1 cellular context compared by ENCODE assay signal in genomic region chr2:55837073-55837472, GRCh38.
TF ChIP-seq lines count a peak whose summit lies in the region.

No MANE protein-coding gene starts in this region.

TF ChIP-seq in HepG2, 621 proteins besides CTCF, POLR2A, EP300 and RAD21 (continued from another document and continues in another):
- TF ChIP-seq, protein P1, sequence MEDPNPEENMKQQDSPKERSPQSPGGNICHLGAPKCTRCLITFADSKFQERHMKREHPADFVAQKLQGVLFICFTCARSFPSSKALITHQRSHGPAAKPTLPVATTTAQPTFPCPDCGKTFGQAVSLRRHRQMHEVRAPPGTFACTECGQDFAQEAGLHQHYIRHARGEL (CRISPR knock-in tag; IDR thresholded peaks at IDR 0.05), result no peak
- TF ChIP-seq SETDB1 (CRISPR knock-in tag; IDR thresholded peaks at IDR 0.05; ENCODE audit: borderline replicate concordance) (no peak), PRPF4 (IDR thresholded peaks at IDR 0.05; ENCODE audit: low read depth, low read length, poor library complexity, severe bottlenecking) (no peak), ZNF280D (CRISPR knock-in tag; IDR thresholded peaks at IDR 0.05) (0 out of 2 replicates have a peak, but pooled peaks have one; percentile 56), FLYWCH1 (CRISPR knock-in tag; IDR thresholded peaks at IDR 0.05) (no peak), HDAC2 (CRISPR knock-in tag; IDR thresholded peaks at IDR 0.05) (peak; percentile 12; the same call in 1 of the 2 replicates), IRF1 (CRISPR knock-in tag; IDR thresholded peaks at IDR 0.05; ENCODE audit: low read depth) (no peak), FOXA3 (CRISPR knock-in tag; IDR thresholded peaks at IDR 0.05) (peak; percentile 69), AHR (CRISPR knock-in tag; IDR thresholded peaks at IDR 0.05) (no peak), HDAC6 (IDR thresholded peaks at IDR 0.05; ENCODE audit: low read depth, low read length) (no peak), ZNF3 (CRISPR knock-in tag; IDR thresholded peaks at IDR 0.05) (no peak), HHEX (CRISPR knock-in tag; IDR thresholded peaks at IDR 0.05) (no peak), ZNF501 (CRISPR knock-in tag; IDR thresholded peaks at IDR 0.05) (peak; percentile 59; the same call in 1 of the 2 replicates), GATAD1 (CRISPR knock-in tag; IDR thresholded peaks at IDR 0.05) (0 out of 2 replicates have a peak, but pooled peaks have one; percentile 26), ZSCAN30 (CRISPR knock-in tag; IDR thresholded peaks at IDR 0.05) (no peak), MTF1 (CRISPR knock-in tag; IDR thresholded peaks at IDR 0.05) (no peak), NCOA5 (CRISPR knock-in tag; IDR thresholded peaks at IDR 0.05) (no peak), ZNF709 (CRISPR knock-in tag; IDR thresholded peaks at IDR 0.05) (no peak), GZF1 (CRISPR knock-in tag; IDR thresholded peaks at IDR 0.05) (no peak), HNRNPUL1 (IDR thresholded peaks at IDR 0.05; ENCODE audit: low read depth, low read length) (no peak), TGIF2 (CRISPR knock-in tag; IDR thresholded peaks at IDR 0.05) (no peak), ZNF619 (CRISPR knock-in tag; IDR thresholded peaks at IDR 0.05) (no peak), PAF1 (CRISPR knock-in tag; IDR thresholded peaks at IDR 0.05) (no peak), ZNF225 (CRISPR knock-in tag; IDR thresholded peaks at IDR 0.05) (no peak), ZNF558 (CRISPR knock-in tag; IDR thresholded peaks at IDR 0.05; ENCODE audit: borderline replicate concordance) (no peak), ARNTL (CRISPR knock-in tag; IDR thresholded peaks at IDR 0.05) (no peak), ZNF44 (CRISPR knock-in tag; IDR thresholded peaks at IDR 0.05) (no peak), NR2F6 (IDR thresholded peaks at IDR 0.05) (no peak), NR2F6 (CRISPR knock-in tag; IDR thresholded peaks at IDR 0.05) (no peak; the same call in 1 of the 2 replicates), CEBPG (CRISPR knock-in tag; IDR thresholded peaks at IDR 0.05) (no peak), ZNF672 (CRISPR knock-in tag; IDR thresholded peaks at IDR 0.05) (no peak), SAP130 (CRISPR knock-in tag; IDR thresholded peaks at IDR 0.05; ENCODE audit: low read depth) (no peak), ZNF777 (CRISPR knock-in tag; IDR thresholded peaks at IDR 0.05) (no peak), ZSCAN9 (CRISPR knock-in tag; IDR thresholded peaks at IDR 0.05; ENCODE audit: borderline replicate concordance) (no peak)
- TF ChIP-seq, protein P2, sequence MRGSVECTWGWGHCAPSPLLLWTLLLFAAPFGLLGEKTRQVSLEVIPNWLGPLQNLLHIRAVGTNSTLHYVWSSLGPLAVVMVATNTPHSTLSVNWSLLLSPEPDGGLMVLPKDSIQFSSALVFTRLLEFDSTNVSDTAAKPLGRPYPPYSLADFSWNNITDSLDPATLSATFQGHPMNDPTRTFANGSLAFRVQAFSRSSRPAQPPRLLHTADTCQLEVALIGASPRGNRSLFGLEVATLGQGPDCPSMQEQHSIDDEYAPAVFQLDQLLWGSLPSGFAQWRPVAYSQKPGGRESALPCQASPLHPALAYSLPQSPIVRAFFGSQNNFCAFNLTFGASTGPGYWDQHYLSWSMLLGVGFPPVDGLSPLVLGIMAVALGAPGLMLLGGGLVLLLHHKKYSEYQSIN (CRISPR knock-in tag; IDR thresholded peaks at IDR 0.05; ENCODE audit: borderline replicate concordance), result no peak
- TF ChIP-seq, protein P3, sequence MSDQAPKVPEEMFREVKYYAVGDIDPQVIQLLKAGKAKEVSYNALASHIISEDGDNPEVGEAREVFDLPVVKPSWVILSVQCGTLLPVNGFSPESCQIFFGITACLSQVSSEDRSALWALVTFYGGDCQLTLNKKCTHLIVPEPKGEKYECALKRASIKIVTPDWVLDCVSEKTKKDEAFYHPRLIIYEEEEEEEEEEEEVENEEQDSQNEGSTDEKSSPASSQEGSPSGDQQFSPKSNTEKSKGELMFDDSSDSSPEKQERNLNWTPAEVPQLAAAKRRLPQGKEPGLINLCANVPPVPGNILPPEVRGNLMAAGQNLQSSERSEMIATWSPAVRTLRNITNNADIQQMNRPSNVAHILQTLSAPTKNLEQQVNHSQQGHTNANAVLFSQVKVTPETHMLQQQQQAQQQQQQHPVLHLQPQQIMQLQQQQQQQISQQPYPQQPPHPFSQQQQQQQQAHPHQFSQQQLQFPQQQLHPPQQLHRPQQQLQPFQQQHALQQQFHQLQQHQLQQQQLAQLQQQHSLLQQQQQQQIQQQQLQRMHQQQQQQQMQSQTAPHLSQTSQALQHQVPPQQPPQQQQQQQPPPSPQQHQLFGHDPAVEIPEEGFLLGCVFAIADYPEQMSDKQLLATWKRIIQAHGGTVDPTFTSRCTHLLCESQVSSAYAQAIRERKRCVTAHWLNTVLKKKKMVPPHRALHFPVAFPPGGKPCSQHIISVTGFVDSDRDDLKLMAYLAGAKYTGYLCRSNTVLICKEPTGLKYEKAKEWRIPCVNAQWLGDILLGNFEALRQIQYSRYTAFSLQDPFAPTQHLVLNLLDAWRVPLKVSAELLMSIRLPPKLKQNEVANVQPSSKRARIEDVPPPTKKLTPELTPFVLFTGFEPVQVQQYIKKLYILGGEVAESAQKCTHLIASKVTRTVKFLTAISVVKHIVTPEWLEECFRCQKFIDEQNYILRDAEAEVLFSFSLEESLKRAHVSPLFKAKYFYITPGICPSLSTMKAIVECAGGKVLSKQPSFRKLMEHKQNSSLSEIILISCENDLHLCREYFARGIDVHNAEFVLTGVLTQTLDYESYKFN (CRISPR knock-in tag; conservative IDR thresholded peaks at IDR 0.05), result peak; percentile 55
- TF ChIP-seq, protein P4, sequence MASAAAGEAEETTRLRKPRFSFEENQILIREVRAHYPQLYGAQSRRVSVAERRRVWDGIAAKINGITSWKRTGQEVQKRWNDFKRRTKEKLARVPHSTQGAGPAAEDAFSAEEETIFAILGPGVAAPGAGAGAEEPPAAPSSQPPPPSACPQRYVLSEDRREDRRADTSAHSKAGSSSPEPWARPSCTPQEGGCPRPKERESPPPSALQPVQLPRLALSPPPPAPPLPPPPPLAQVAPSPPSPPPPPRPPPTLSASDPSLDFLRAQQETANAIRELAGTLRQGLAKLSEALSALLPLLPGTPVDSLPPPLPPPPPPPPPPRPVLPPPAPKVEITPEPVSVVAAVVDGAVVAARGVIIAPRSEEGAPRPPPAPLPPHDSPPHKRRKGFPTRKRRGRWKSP (CRISPR knock-in tag; IDR thresholded peaks at IDR 0.05), result no peak
- TF ChIP-seq, protein P5, sequence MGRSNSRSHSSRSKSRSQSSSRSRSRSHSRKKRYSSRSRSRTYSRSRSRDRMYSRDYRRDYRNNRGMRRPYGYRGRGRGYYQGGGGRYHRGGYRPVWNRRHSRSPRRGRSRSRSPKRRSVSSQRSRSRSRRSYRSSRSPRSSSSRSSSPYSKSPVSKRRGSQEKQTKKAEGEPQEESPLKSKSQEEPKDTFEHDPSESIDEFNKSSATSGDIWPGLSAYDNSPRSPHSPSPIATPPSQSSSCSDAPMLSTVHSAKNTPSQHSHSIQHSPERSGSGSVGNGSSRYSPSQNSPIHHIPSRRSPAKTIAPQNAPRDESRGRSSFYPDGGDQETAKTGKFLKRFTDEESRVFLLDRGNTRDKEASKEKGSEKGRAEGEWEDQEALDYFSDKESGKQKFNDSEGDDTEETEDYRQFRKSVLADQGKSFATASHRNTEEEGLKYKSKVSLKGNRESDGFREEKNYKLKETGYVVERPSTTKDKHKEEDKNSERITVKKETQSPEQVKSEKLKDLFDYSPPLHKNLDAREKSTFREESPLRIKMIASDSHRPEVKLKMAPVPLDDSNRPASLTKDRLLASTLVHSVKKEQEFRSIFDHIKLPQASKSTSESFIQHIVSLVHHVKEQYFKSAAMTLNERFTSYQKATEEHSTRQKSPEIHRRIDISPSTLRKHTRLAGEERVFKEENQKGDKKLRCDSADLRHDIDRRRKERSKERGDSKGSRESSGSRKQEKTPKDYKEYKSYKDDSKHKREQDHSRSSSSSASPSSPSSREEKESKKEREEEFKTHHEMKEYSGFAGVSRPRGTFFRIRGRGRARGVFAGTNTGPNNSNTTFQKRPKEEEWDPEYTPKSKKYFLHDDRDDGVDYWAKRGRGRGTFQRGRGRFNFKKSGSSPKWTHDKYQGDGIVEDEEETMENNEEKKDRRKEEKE (IDR thresholded peaks at IDR 0.05), result no peak
- TF ChIP-seq, protein P6, sequence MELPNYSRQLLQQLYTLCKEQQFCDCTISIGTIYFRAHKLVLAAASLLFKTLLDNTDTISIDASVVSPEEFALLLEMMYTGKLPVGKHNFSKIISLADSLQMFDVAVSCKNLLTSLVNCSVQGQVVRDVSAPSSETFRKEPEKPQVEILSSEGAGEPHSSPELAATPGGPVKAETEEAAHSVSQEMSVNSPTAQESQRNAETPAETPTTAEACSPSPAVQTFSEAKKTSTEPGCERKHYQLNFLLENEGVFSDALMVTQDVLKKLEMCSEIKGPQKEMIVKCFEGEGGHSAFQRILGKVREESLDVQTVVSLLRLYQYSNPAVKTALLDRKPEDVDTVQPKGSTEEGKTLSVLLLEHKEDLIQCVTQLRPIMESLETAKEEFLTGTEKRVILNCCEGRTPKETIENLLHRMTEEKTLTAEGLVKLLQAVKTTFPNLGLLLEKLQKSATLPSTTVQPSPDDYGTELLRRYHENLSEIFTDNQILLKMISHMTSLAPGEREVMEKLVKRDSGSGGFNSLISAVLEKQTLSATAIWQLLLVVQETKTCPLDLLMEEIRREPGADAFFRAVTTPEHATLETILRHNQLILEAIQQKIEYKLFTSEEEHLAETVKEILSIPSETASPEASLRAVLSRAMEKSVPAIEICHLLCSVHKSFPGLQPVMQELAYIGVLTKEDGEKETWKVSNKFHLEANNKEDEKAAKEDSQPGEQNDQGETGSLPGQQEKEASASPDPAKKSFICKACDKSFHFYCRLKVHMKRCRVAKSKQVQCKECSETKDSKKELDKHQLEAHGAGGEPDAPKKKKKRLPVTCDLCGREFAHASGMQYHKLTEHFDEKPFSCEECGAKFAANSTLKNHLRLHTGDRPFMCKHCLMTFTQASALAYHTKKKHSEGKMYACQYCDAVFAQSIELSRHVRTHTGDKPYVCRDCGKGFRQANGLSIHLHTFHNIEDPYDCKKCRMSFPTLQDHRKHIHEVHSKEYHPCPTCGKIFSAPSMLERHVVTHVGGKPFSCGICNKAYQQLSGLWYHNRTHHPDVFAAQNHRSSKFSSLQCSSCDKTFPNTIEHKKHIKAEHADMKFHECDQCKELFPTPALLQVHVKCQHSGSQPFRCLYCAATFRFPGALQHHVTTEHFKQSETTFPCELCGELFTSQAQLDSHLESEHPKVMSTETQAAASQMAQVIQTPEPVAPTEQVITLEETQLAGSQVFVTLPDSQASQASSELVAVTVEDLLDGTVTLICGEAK (IDR thresholded peaks at IDR 0.05), result no peak
- TF ChIP-seq, protein P6 (CRISPR knock-in tag; IDR thresholded peaks at IDR 0.05), result no peak
